ENCODE assay signal across 8 cellular contexts in the genomic region with DNA sequence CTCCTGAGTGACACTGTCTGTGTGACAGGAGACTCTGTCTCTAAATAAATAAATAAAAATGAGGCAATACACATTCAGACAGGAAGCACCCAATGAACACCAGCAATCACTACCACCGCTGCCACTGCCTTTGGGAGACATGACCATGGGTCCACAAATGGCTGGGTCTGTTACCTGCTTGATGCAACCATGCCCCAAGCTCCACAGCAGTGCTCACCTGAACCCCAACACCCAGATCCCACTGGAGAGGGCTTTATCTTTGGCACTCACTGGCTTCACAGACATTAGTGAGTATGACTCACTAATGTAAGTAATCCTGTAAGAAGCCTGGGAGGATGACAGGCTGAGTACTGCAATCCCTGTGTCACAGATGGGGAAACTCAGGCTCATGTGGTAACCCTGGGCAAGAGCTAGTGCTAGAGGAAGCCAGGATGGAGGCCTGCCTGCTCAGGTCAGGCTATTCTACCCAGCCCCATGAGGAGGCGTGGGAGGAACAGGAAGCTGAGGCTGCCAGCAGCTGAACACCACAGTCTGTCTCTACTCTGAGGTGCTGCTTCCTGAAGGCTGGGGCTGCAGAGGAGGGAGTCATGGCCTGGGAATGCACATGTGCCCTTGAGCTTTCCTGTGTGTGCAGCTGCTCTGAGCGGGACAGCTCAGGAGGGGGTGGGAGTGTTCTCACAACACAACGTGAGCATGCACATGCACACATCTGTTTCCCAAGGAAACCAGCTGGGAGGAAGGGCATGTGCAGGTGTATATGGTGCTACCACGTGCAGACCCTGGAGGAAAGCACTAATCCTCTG. TPM values are rescaled to one million over a fixed set of nuclear protein-coding genes. Genes with fewer than 3 reads are reported as not detected.
DNase-seq lines count a peak whose midpoint lies in the region; ATAC-seq and TF ChIP-seq lines count a peak whose summit lies in the region.

No MANE protein-coding gene starts in this region.

- no peaks in the 10 kb centered on the region for H3K27me3 Mint-ChIP-seq in activated naive CD8-positive, alpha-beta T cell treated with anti-CD3 and anti-CD28 coated beads for 36 hours

- DNase-seq in AG20443 (ENCODE audit: low spot score) (peak; percentile 96), SKM-1 treated with dmso at 0.1 percent for 144 hours (lab: John Stamatoyannopoulos, UW; ENCODE audit: unreplicated experiment) (peak; percentile 99), cardiac septum (ENCODE audit: low spot score) (peak; percentile 92), retinal pigment epithelial cell (ENCODE audit: low read depth) (peak; percentile 97), NCI-H345 treated with DMSO at 0.1 percent for 48 hours (lab: John Stamatoyannopoulos, UW; ENCODE audit: unreplicated experiment) (no peak)
- DNase-seq in activated naive CD8-positive, alpha-beta T cell treated with anti-CD3 and anti-CD28 coated beads for 36 hours = peak; percentile 80

- peaks cover 50% of the 10 kb centered on the region for H3K4me1 Mint-ChIP-seq in activated naive CD8-positive, alpha-beta T cell treated with anti-CD3 and anti-CD28 coated beads for 36 hours

- H3K9me3 Mint-ChIP-seq in activated naive CD8-positive, alpha-beta T cell treated with anti-CD3 and anti-CD28 coated beads for 36 hours = no peaks in the 10 kb centered on the region

- peak; percentile 61 for ATAC-seq in GM18907 (IDR thresholded peaks at IDR 0.05; ENCODE audit: unreplicated experiment)
- peak; percentile 64 for ATAC-seq in HG03469 (IDR thresholded peaks at IDR 0.05; ENCODE audit: unreplicated experiment)

- H3K4me3 Mint-ChIP-seq in activated naive CD8-positive, alpha-beta T cell treated with anti-CD3 and anti-CD28 coated beads for 36 hours = peak overlapping the region; percentile 50

- peaks cover 40% of the 10 kb centered on the region for H3K36me3 Mint-ChIP-seq in activated naive CD8-positive, alpha-beta T cell treated with anti-CD3 and anti-CD28 coated beads for 36 hours

- H3K27ac Mint-ChIP-seq in activated naive CD8-positive, alpha-beta T cell treated with anti-CD3 and anti-CD28 coated beads for 36 hours = peak overlapping the region; percentile 93

- intact Hi-C loops in cardiac septum (cut with DNase I) = no loop called here

- TF ChIP-seq CTCF in retinal pigment epithelial cell (conservative IDR thresholded peaks at IDR 0.05; ENCODE audit: low read depth, low read length) = peak; percentile 54

- no peak overlapping the region for H3K4me3 ChIP-seq in retinal pigment epithelial cell (ENCODE audit: low read length)

RNA-seq across cellular contexts. Expression of gene SLC9A1, which starts 43.0 kb away (rescaled TPM):
- total RNA-seq in activated naive CD8-positive, alpha-beta T cell treated with anti-CD3 and anti-CD28 coated beads for 36 hours = 10 to 100 TPM; 19.8 to 22.4 TPM
- total RNA-seq in cardiac septum = 26.1 TPM
